8 cellular contexts compared by ENCODE assay signal in genomic region chr1:25503551-25504426, GRCh38.
DNase-seq lines count a peak whose midpoint lies in the region; ATAC-seq and TF ChIP-seq lines count a peak whose summit lies in the region.

No MANE protein-coding gene starts in this region.

- DNase-seq in AG20443 (ENCODE audit: low spot score) (peak; percentile 56), HCEC 1CT (peak; percentile 16), T-helper 1 cell (peak; percentile 39 to 68 (median 59)), astrocyte of the cerebellum (ENCODE audit: low read depth) (no peak), left kidney (ENCODE audit: low read depth, low spot score) (peak; percentile 72)
- peak; percentile 27 to 34 for DNase-seq in stimulated activated CD8-positive, alpha-beta memory T cell treated with anti-CD3 and anti-CD28 coated beads, Interleukin-15, amount 100 ng/mL, for 4 hours (ENCODE audit: low read depth in 2 of 2)

- peak; percentile 48 for TF ChIP-seq CTCF in astrocyte of the cerebellum (IDR thresholded peaks at IDR 0.05; ENCODE audit: low read depth, low read length, missing control alignments)

- ATAC-seq in GM18868 (IDR thresholded peaks at IDR 0.05; ENCODE audit: unreplicated experiment) (no peak), HG02973 (IDR thresholded peaks at IDR 0.05; ENCODE audit: unreplicated experiment) (no peak)

- in situ Hi-C loops in astrocyte of the cerebellum (cut with HindIII; ENCODE audit: low sequenced_read_pairs): no loop called here

- no peak overlapping the region for H3K4me3 ChIP-seq in astrocyte of the cerebellum (ENCODE audit: low read depth, low read length)
